1 cellular context compared by ENCODE assay signal in the genomic region with DNA sequence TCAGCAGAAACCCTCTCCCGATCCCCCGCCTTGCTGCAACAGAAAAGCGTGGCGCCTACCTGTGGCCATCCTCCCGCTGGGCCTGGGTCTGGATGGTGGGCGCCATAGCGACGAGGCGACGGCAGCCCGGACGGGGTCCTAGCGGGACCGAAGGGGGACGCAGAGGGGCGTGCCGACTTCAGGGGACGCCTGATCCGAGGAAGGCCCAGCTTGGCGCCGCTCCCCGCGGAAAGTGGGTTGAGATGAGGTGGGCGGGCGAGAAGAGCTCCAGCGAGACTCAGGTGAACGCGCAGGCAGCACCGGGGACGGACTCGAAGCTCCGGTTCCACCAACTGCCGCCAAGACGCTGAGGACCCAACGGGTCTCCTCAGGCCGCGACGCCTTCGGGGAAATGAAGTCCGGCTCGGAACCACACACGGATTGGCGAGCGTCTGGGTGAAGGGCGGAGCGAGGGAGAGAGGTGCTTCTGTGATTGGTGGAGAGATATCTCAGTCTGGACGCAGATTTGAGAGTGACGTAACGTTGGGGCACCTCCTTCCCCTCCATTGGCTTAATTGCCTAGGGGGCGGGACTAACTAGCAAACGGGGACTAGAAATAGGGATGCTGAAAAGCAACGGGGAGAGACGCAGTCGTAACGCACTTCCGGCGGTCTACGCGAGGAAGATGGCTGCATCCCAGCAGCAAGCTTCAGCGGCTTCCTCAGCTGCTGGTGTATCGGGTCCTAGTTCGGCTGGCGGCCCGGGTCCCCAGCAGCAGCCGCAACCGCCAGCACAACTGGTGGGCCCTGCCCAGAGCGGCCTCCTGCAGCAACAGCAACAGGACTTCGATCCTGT.
A peak's percentile ranks its signal among the peaks of the same experiment; 100 is the strongest.
TF ChIP-seq lines count a peak whose summit lies in the region.

A gene with protein sequence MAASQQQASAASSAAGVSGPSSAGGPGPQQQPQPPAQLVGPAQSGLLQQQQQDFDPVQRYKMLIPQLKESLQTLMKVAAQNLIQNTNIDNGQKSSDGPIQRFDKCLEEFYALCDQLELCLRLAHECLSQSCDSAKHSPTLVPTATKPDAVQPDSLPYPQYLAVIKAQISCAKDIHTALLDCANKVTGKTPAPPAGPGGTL (plus strand): TSS at position 620 of the 834 bp plus-strand sequence. CDS start 45 bp downstream, at position 665.
A gene (minus strand): TSS at position 348 of the 834 bp plus-strand sequence. CDS start 242 bp downstream, at position 106.

TF ChIP-seq in GM12878, 131 proteins besides CTCF, POLR2A, EP300 and RAD21 (continued from another document):
- TF ChIP-seq, protein P1, sequence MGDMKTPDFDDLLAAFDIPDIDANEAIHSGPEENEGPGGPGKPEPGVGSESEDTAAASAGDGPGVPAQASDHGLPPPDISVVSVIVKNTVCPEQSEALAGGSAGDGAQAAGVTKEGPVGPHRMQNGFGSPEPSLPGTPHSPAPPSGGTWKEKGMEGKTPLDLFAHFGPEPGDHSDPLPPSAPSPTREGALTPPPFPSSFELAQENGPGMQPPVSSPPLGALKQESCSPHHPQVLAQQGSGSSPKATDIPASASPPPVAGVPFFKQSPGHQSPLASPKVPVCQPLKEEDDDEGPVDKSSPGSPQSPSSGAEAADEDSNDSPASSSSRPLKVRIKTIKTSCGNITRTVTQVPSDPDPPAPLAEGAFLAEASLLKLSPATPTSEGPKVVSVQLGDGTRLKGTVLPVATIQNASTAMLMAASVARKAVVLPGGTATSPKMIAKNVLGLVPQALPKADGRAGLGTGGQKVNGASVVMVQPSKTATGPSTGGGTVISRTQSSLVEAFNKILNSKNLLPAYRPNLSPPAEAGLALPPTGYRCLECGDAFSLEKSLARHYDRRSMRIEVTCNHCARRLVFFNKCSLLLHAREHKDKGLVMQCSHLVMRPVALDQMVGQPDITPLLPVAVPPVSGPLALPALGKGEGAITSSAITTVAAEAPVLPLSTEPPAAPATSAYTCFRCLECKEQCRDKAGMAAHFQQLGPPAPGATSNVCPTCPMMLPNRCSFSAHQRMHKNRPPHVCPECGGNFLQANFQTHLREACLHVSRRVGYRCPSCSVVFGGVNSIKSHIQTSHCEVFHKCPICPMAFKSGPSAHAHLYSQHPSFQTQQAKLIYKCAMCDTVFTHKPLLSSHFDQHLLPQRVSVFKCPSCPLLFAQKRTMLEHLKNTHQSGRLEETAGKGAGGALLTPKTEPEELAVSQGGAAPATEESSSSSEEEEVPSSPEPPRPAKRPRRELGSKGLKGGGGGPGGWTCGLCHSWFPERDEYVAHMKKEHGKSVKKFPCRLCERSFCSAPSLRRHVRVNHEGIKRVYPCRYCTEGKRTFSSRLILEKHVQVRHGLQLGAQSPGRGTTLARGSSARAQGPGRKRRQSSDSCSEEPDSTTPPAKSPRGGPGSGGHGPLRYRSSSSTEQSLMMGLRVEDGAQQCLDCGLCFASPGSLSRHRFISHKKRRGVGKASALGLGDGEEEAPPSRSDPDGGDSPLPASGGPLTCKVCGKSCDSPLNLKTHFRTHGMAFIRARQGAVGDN (IDR thresholded peaks at IDR 0.05) = peak; percentile 44; the same call in 1 of the 2 replicates
- TF ChIP-seq NR2C2 (IDR thresholded peaks at IDR 0.05; ENCODE audit: borderline replicate concordance, control insufficient read depth, insufficient read length, low read depth) = no peak
- TF ChIP-seq ZNF274 (IDR thresholded peaks at IDR 0.05; ENCODE audit: insufficient read depth, insufficient read length) = no peak
- peak; percentile 24 for TF ChIP-seq SMAD1 (IDR thresholded peaks at IDR 0.05; ENCODE audit: low read depth, partially characterized antibody)
- peak; percentile 95 for TF ChIP-seq MYC (IDR thresholded peaks at IDR 0.05; ENCODE audit: insufficient read depth, insufficient read length, insufficient replicate concordance, low read length, severe bottlenecking)
- no peak for TF ChIP-seq EZH2 (IDR thresholded peaks at IDR 0.05; ENCODE audit: borderline replicate concordance, control insufficient read depth, low read depth, low read length)
- peak; percentile 85; the same call in 1 of the 2 replicates for TF ChIP-seq NBN (IDR thresholded peaks at IDR 0.05)
- TF ChIP-seq SMAD5 (IDR thresholded peaks at IDR 0.05; ENCODE audit: low read depth) = peak; percentile 78; the same call in 1 of the 2 replicates
- TF ChIP-seq, protein P2, sequence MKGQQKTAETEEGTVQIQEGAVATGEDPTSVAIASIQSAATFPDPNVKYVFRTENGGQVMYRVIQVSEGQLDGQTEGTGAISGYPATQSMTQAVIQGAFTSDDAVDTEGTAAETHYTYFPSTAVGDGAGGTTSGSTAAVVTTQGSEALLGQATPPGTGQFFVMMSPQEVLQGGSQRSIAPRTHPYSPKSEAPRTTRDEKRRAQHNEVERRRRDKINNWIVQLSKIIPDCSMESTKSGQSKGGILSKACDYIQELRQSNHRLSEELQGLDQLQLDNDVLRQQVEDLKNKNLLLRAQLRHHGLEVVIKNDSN (IDR thresholded peaks at IDR 0.05; ENCODE audit: borderline replicate concordance, extremely low read length, insufficient read depth, low read depth, low read length) = no peak
- no peak for TF ChIP-seq CHD1 (IDR thresholded peaks at IDR 0.05; ENCODE audit: low read depth, low read length)
- TF ChIP-seq CREB1 (IDR thresholded peaks at IDR 0.05; ENCODE audit: low read depth) = peak; percentile 95
- TF ChIP-seq HDGF (IDR thresholded peaks at IDR 0.05) = peak; percentile 61
- peak; percentile 47; the same call in 1 of the 2 replicates for TF ChIP-seq BMI1 (IDR thresholded peaks at IDR 0.05; ENCODE audit: borderline replicate concordance)
- peak; percentile 98 for TF ChIP-seq POLR2AphosphoS5 (IDR thresholded peaks at IDR 0.05; ENCODE audit: low read length)
- peak; percentile 96 for TF ChIP-seq MYB (IDR thresholded peaks at IDR 0.05; ENCODE audit: borderline replicate concordance, low read depth, low read length)
- TF ChIP-seq NFYA (IDR thresholded peaks at IDR 0.05; ENCODE audit: borderline replicate concordance, low read depth, low read length) = peak; percentile 38; the same call in 1 of the 2 replicates
- TF ChIP-seq, protein P3, sequence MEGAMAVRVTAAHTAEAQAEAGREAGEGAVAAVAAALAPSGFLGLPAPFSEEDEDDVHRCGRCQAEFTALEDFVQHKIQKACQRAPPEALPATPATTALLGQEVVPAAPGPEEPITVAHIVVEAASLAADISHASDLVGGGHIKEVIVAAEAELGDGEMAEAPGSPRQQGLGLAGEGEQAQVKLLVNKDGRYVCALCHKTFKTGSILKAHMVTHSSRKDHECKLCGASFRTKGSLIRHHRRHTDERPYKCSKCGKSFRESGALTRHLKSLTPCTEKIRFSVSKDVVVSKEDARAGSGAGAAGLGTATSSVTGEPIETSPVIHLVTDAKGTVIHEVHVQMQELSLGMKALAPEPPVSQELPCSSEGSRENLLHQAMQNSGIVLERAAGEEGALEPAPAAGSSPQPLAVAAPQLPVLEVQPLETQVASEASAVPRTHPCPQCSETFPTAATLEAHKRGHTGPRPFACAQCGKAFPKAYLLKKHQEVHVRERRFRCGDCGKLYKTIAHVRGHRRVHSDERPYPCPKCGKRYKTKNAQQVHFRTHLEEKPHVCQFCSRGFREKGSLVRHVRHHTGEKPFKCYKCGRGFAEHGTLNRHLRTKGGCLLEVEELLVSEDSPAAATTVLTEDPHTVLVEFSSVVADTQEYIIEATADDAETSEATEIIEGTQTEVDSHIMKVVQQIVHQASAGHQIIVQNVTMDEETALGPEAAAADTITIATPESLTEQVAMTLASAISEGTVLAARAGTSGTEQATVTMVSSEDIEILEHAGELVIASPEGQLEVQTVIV (IDR thresholded peaks at IDR 0.05; ENCODE audit: borderline replicate concordance, partially characterized antibody) = peak; percentile 98
- no peak; the same call in 1 of the 2 replicates for TF ChIP-seq SREBF1 (IDR thresholded peaks at IDR 0.05; ENCODE audit: low read length)
- TF ChIP-seq RUNX3 (IDR thresholded peaks at IDR 0.05; ENCODE audit: low read length) = peak; percentile 18
- 0 out of 2 replicates have a peak, but pooled peaks have one; percentile 18 for TF ChIP-seq ASH2L (IDR thresholded peaks at IDR 0.05; ENCODE audit: borderline replicate concordance, low read depth)
- TF ChIP-seq, protein P4, sequence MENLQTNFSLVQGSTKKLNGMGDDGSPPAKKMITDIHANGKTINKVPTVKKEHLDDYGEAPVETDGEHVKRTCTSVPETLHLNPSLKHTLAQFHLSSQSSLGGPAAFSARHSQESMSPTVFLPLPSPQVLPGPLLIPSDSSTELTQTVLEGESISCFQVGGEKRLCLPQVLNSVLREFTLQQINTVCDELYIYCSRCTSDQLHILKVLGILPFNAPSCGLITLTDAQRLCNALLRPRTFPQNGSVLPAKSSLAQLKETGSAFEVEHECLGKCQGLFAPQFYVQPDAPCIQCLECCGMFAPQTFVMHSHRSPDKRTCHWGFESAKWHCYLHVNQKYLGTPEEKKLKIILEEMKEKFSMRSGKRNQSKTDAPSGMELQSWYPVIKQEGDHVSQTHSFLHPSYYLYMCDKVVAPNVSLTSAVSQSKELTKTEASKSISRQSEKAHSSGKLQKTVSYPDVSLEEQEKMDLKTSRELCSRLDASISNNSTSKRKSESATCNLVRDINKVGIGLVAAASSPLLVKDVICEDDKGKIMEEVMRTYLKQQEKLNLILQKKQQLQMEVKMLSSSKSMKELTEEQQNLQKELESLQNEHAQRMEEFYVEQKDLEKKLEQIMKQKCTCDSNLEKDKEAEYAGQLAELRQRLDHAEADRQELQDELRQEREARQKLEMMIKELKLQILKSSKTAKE (IDR thresholded peaks at IDR 0.05; ENCODE audit: low read depth, poor library complexity, severe bottlenecking) = peak; percentile 58
